Comparison of ENCODE assay signal across 12 cellular contexts in the genomic region with DNA sequence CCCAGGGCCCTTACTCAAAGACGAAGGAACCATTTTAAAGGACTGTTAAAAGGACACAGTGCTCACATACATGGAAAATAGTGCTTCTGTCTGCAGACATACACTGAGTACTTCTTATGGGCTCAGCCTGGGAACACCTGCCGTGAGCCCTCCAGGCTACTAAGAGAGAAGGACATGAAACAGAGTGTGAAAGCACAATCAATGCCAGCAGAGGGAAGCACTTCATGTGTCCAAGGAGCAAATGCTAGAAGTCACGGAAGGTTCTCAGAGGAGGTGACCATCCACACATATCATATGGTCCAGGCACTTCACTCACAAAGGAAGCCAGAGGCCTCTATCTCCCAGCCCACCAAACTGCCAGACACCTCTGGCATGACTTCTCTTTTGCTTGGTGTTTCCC. TPM values are rescaled to one million over a fixed set of nuclear protein-coding genes. Genes with fewer than 3 reads are reported as not detected.
A peak's percentile ranks its signal among the peaks of the same experiment; 100 is the strongest.
DNase-seq lines count a peak whose midpoint lies in the region; ATAC-seq, FAIRE-seq and TF ChIP-seq lines count a peak whose summit lies in the region.
"Had no signal": no experiment of that assay in that cellular context is flagged by ENCODE, and none has a peak within 500 bp of the region (broad histone marks: within the 10 kb centered on the region; RNA-seq: fewer than 3 reads in every experiment).

No MANE protein-coding gene starts in this region.

- H3K27ac ChIP-seq in uterus: no peak overlapping the region
- H3K27ac ChIP-seq: epithelial cell of prostate, Peyer's patch had no signal

- H3K4me1 Mint-ChIP-seq in activated T-cell treated with anti-CD3 and anti-CD28 coated beads, Interleukin-2, amount 50 U/mL, for 72 hours (ENCODE audit: low read depth): peaks cover 81% of the 10 kb centered on the region
- H3K4me1 Mint-ChIP-seq in stimulated activated memory B cell treated with anti-CD40 and anti-IgM and Interleukin-4, amounts not matched to agents 10 μg/mL and 1 μg/mL and 100 μg/mL, for 72 hours: peaks cover 65% of the 10 kb centered on the region

- peak overlapping the region; percentile 60 to 65 for H3K4me3 Mint-ChIP-seq in activated T-cell treated with anti-CD3 and anti-CD28 coated beads, Interleukin-2, amount 50 U/mL, for 72 hours
- no peak overlapping the region for H3K4me3 Mint-ChIP-seq in stimulated activated memory B cell treated with anti-CD40 and anti-IgM and Interleukin-4, amounts not matched to agents 10 μg/mL and 1 μg/mL and 100 μg/mL, for 72 hours

- no peaks in the 10 kb centered on the region for H3K4me1 ChIP-seq in uterus
- H3K4me1 ChIP-seq: Peyer's patch had no signal

- H3K9me3 ChIP-seq in uterus: no peaks in the 10 kb centered on the region
- H3K9me3 ChIP-seq: Peyer's patch had no signal

- ATAC-seq in activated T-cell treated with anti-CD3 and anti-CD28 coated beads, Interleukin-2, amount 50 U/mL, for 72 hours (replicated peaks in 1 of 2): peak; percentile 17 to 24
- ATAC-seq in stimulated activated memory B cell treated with anti-CD40 and anti-IgM and Interleukin-4, amounts not matched to agents 10 μg/mL and 1 μg/mL and 100 μg/mL, for 72 hours: no peak
- ATAC-seq in HG03442 (IDR thresholded peaks at IDR 0.05; ENCODE audit: unreplicated experiment): no peak

- peak; percentile 7 for FAIRE-seq in bronchial epithelial cell (lab: Jason Lieb, UNC)

- no peak overlapping the region for H3K27ac Mint-ChIP-seq in activated T-cell treated with anti-CD3 and anti-CD28 coated beads, Interleukin-2, amount 50 U/mL, for 72 hours
- H3K27ac Mint-ChIP-seq in stimulated activated memory B cell treated with anti-CD40 and anti-IgM and Interleukin-4, amounts not matched to agents 10 μg/mL and 1 μg/mL and 100 μg/mL, for 72 hours: peak overlapping the region; percentile 50

- H3K36me3 Mint-ChIP-seq in activated T-cell treated with anti-CD3 and anti-CD28 coated beads, Interleukin-2, amount 50 U/mL, for 72 hours (ENCODE audit: insufficient read depth in 2 of 2): peaks cover 0 to 12% of the 10 kb centered on the region in 2 donors
- peaks cover 10% of the 10 kb centered on the region for H3K36me3 Mint-ChIP-seq in stimulated activated memory B cell treated with anti-CD40 and anti-IgM and Interleukin-4, amounts not matched to agents 10 μg/mL and 1 μg/mL and 100 μg/mL, for 72 hours

- H3K27me3 ChIP-seq in bronchial epithelial cell (ENCODE audit: control insufficient read depth, insufficient read depth, low read length) (no peaks in the 10 kb centered on the region), uterus (no peaks in the 10 kb centered on the region)
- H3K27me3 ChIP-seq: Peyer's patch had no signal

- no peaks in the 10 kb centered on the region for H3K9me3 Mint-ChIP-seq in activated T-cell treated with anti-CD3 and anti-CD28 coated beads, Interleukin-2, amount 50 U/mL, for 72 hours
- no peaks in the 10 kb centered on the region for H3K9me3 Mint-ChIP-seq in stimulated activated memory B cell treated with anti-CD40 and anti-IgM and Interleukin-4, amounts not matched to agents 10 μg/mL and 1 μg/mL and 100 μg/mL, for 72 hours

- H3K4me3 ChIP-seq in bronchial epithelial cell (ENCODE audit: low read depth, low read length) (no peak overlapping the region), uterus (no peak overlapping the region)
- H3K4me3 ChIP-seq: Peyer's patch had no signal

- DNase-seq in activated T-cell treated with anti-CD3 and anti-CD28 coated beads, Interleukin-2, amount 50 U/mL, for 72 hours: no peak
- DNase-seq in activated T-cell treated with anti-CD3 and anti-CD28 coated beads, Interleukin-2, amount 50 U/mL, for 1 hour: no peak
- DNase-seq in HuH-7 (ENCODE audit: low spot score) (peak; percentile 20), bronchial epithelial cell (ENCODE audit: low read depth) (no peak), uterus (no peak)
- no peak for DNase-seq in activated CD8-positive, alpha-beta memory T cell treated with anti-CD3 and anti-CD28 coated beads, Interleukin-2, amount 50 U/mL, for 4 hours
- DNase-seq: activated CD4-positive, CD25-positive, alpha-beta regulatory T cell treated with anti-CD3 and anti-CD28 coated beads, Interleukin-2, amount 50 U/mL, for 72 hours; CD4-positive, CD25-positive, alpha-beta regulatory T cell; Peyer's patch had no signal

- H3K36me3 ChIP-seq in bronchial epithelial cell (ENCODE audit: control insufficient read depth, insufficient read depth, low read length) (no peaks in the 10 kb centered on the region), uterus (no peaks in the 10 kb centered on the region)
- H3K36me3 ChIP-seq: Peyer's patch had no signal

- no peaks in the 10 kb centered on the region for H3K27me3 Mint-ChIP-seq in activated T-cell treated with anti-CD3 and anti-CD28 coated beads, Interleukin-2, amount 50 U/mL, for 72 hours (ENCODE audit: low read depth)
- no peaks in the 10 kb centered on the region for H3K27me3 Mint-ChIP-seq in stimulated activated memory B cell treated with anti-CD40 and anti-IgM and Interleukin-4, amounts not matched to agents 10 μg/mL and 1 μg/mL and 100 μg/mL, for 72 hours
- H3K27me3 Mint-ChIP-seq: CD4-positive, CD25-positive, alpha-beta regulatory T cell had no signal

- no peak for TF ChIP-seq CTCF in bronchial epithelial cell (IDR thresholded peaks at IDR 0.05; ENCODE audit: insufficient read depth, low read length, severe bottlenecking)
- TF ChIP-seq CTCF in uterus (IDR thresholded peaks at IDR 0.05): no peak

- no peak for TF ChIP-seq POLR2A in uterus (IDR thresholded peaks at IDR 0.05)

- intact Hi-C loops in uterus (cut with DNase I; ENCODE audit: low total_unique reads): no loop called here

RNA-seq across cellular contexts. Expression of gene ELMO1, which starts 15.5 kb away (rescaled TPM):
- total RNA-seq in activated T-cell treated with anti-CD3 and anti-CD28 coated beads, Interleukin-2, amount 50 U/mL, for 72 hours: 100 to 1,000 TPM in 1 of 2 donors, 10 to 100 TPM in 1; 97.2 to 113 TPM
- total RNA-seq in bronchial epithelial cell (under 0.01 TPM in 1 of 2 replicates, not detected in the other), uterus (10 to 100 TPM; 37.9 to 64.7 (median 55.5) TPM)

Comparison
In these comparisons a context has a peak if more than half of its experiments do, and no peak if none do; other contexts are left out.
1. ATAC-seq: peak in activated T-cell treated with anti-CD3 and anti-CD28 coated beads, Interleukin-2, amount 50 U/mL, for 72 hours (2 of 2); none in stimulated activated memory B cell treated with anti-CD40 and anti-IgM and Interleukin-4, amounts not matched to agents 10 μg/mL and 1 μg/mL and 100 μg/mL, for 72 hours (single experiment) and HG03442 (single experiment).
2. RNA of gene ELMO1, which starts 15.5 kb away (total RNA-seq): 97.2 to 113 TPM in activated T-cell treated with anti-CD3 and anti-CD28 coated beads, Interleukin-2, amount 50 U/mL, for 72 hours and 37.9 to 64.7 TPM in uterus; under 0.01 TPM in bronchial epithelial cell; every median in the first group is over 10 times any median in the second.